19 cellular contexts compared by ENCODE assay signal in the genomic region with DNA sequence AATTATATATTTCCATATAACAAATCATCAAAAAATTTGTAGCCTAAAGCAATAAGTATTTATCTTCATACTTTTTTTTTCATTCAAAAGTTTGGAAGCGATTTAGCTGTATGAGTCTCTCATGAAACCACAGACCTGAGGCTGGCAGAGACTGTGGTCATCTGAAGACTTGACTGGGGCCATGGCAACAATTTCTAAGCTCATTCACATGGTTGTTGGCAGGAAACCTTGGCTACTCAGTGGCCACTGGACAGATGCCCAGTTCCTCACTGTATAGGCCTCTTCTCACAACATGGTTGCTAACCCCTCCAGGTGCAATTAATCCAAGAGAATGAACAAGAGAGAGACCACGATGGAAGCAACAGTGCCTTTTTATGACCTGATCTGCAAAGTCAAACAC.
A peak's percentile ranks its signal among the peaks of the same experiment; 100 is the strongest.
DNase-seq lines count a peak whose midpoint lies in the region; TF ChIP-seq lines count a peak whose summit lies in the region.
"Had no signal": no experiment of that assay in that cellular context is flagged by ENCODE, and none has a peak within 500 bp of the region (broad histone marks: within the 10 kb centered on the region; RNA-seq: fewer than 3 reads in every experiment).

No MANE protein-coding gene starts in this region.

- no peak for TF ChIP-seq POLR2A in suprapubic skin (IDR thresholded peaks at IDR 0.05)

- H3K9me3 ChIP-seq in HAP-1 (no peaks in the 10 kb centered on the region), suprapubic skin (no peaks in the 10 kb centered on the region)
- H3K9me3 ChIP-seq: adrenal gland, BE2C, testis had no signal

- no peaks in the 10 kb centered on the region for H3K9me3 Mint-ChIP-seq in progenitor cell of endocrine pancreas (ENCODE audit: low read depth)
- H3K9me3 Mint-ChIP-seq: neural progenitor cell had no signal

- WGBS in suprapubic skin: 71% methylated on average over 2 of the region's 2 CpGs

- no peak for TF ChIP-seq EP300 in suprapubic skin (IDR thresholded peaks at IDR 0.05)

- H3K4me1 ChIP-seq in HAP-1: no peaks in the 10 kb centered on the region
- H3K4me1 ChIP-seq in suprapubic skin: no peaks in the 10 kb centered on the region
- H3K4me1 ChIP-seq: adrenal gland, BE2C, neural progenitor cell, testis had no signal

- no peak overlapping the region for H3K27ac ChIP-seq in suprapubic skin
- H3K27ac ChIP-seq: adrenal gland, neural progenitor cell, testis had no signal

- H3K27me3 ChIP-seq in HAP-1 (ENCODE audit: low read depth) (no peaks in the 10 kb centered on the region), suprapubic skin (no peaks in the 10 kb centered on the region)
- H3K27me3 ChIP-seq: adrenal gland, BE2C, neural progenitor cell, testis had no signal

- no peak overlapping the region for H3K27ac Mint-ChIP-seq in progenitor cell of endocrine pancreas
- H3K27ac Mint-ChIP-seq: memory B cell, neural progenitor cell had no signal

- in situ Hi-C loops in SK-MEL-5 (cut with HindIII; ENCODE audit: low pct_unique_long_range_greater_than_20kb, low sequenced_read_pairs) (no loop called here), HAP-1 (cut with MboI; ENCODE audit: low sequenced_read_pairs) (no loop called here)

- no peaks in the 10 kb centered on the region for H3K36me3 ChIP-seq in HAP-1 (replicated peaks)
- no peaks in the 10 kb centered on the region for H3K36me3 ChIP-seq in suprapubic skin
- H3K36me3 ChIP-seq: adrenal gland, BE2C, neural progenitor cell had no signal

- no peaks in the 10 kb centered on the region for H3K36me3 Mint-ChIP-seq in progenitor cell of endocrine pancreas (ENCODE audit: insufficient read depth)
- H3K36me3 Mint-ChIP-seq: memory B cell, neural progenitor cell had no signal

- no peak for TF ChIP-seq CTCF in suprapubic skin (IDR thresholded peaks at IDR 0.05)
- TF ChIP-seq CTCF in progenitor cell of endocrine pancreas (IDR thresholded peaks at IDR 0.05; ENCODE audit: unreplicated experiment): no peak

- peak; percentile 39 for DNase-seq in DMS79 (lab: John Stamatoyannopoulos, UW)
- DNase-seq in NCI-H1092 treated with DMSO at 0.1 percent for 48 hours (lab: John Stamatoyannopoulos, UW): peak; percentile 92
- DNase-seq in SK-MEL-5 (ENCODE audit: low read depth, low spot score): peak; percentile 86
- DNase-seq in foreskin melanocyte: peak; percentile 27
- DNase-seq in HAP-1 (ENCODE audit: low spot score in 2 of 2): no peak
- no peak for DNase-seq in suprapubic skin (ENCODE audit: low spot score in 2 of 2)
- DNase-seq in stimulated activated CD4-positive, alpha-beta T cell treated with anti-CD3 and anti-CD28 coated beads, Interleukin-12 subunit alpha, Interleukin-12 subunit beta, amount 100 ng/mL, for 4 hours: no peak
- no peak for DNase-seq in progenitor cell of endocrine pancreas (ENCODE audit: low spot score, unreplicated experiment)
- DNase-seq: activated CD4-positive, alpha-beta T cell treated with anti-CD3 and anti-CD28 coated beads, Interleukin-2, amount 50 U/mL, for 4 hours; adrenal gland; BE2C; Kasumi-1; right cardiac atrium; Right ventricle myocardium superior; stimulated activated CD4-positive, alpha-beta T cell treated with anti-CD3 and anti-CD28 coated beads, Interleukin-1b, Interleukin-23, amount 100 ng/mL, for 48 hours; T-helper 9 cell; testis had no signal

- H3K27me3 Mint-ChIP-seq in progenitor cell of endocrine pancreas: no peaks in the 10 kb centered on the region
- H3K27me3 Mint-ChIP-seq: memory B cell had no signal

- H3K4me1 Mint-ChIP-seq in progenitor cell of endocrine pancreas (ENCODE audit: low read depth): no peaks in the 10 kb centered on the region
- H3K4me1 Mint-ChIP-seq: memory B cell, neural progenitor cell had no signal

- H3K4me3 Mint-ChIP-seq in progenitor cell of endocrine pancreas (ENCODE audit: low read depth): no peak overlapping the region
- H3K4me3 Mint-ChIP-seq: memory B cell, neural progenitor cell had no signal

- H3K4me3 ChIP-seq in HAP-1: no peak overlapping the region
- no peak overlapping the region for H3K4me3 ChIP-seq in suprapubic skin
- H3K4me3 ChIP-seq: adrenal gland, neural progenitor cell, testis had no signal

Comparison
In these comparisons a context has a peak if more than half of its experiments do, and no peak if none do; other contexts are left out.
1. DNase-seq: peak in DMS79 (single experiment), NCI-H1092 treated with DMSO at 0.1 percent for 48 hours (single experiment), SK-MEL-5 (single experiment) and foreskin melanocyte (single experiment); none in HAP-1 (0 of 2), suprapubic skin (0 of 2), stimulated activated CD4-positive, alpha-beta T cell treated with anti-CD3 and anti-CD28 coated beads, Interleukin-12 subunit alpha, Interleukin-12 subunit beta, amount 100 ng/mL, for 4 hours (single experiment) and progenitor cell of endocrine pancreas (single experiment).